ENCODE assay signal across 1 cellular context in genomic region chr3:179147571-179148445, GRCh38.
TF ChIP-seq lines count a peak whose summit lies in the region.

TSS of gene PIK3CA (plus strand) at chr3:179148357. CDS start at chr3:179198826, 50,469 bp downstream.

TF ChIP-seq in HepG2, 621 proteins besides CTCF, POLR2A, EP300 and RAD21 (continued from another document and continues in another):
- TF ChIP-seq ZNF280D (CRISPR knock-in tag; IDR thresholded peaks at IDR 0.05) (no peak), REPIN1 (CRISPR knock-in tag; IDR thresholded peaks at IDR 0.05; ENCODE audit: borderline replicate concordance, low read depth) (peak; percentile 47; the same call in 1 of the 2 replicates), ZNF264 (CRISPR knock-in tag; IDR thresholded peaks at IDR 0.05) (no peak), TFDP2 (CRISPR knock-in tag; IDR thresholded peaks at IDR 0.05) (peak; percentile 13; the same call in 1 of the 2 replicates), MIER3 (CRISPR knock-in tag; IDR thresholded peaks at IDR 0.05; ENCODE audit: borderline replicate concordance) (no peak), XBP1 (CRISPR knock-in tag; IDR thresholded peaks at IDR 0.05) (no peak), BRD4 (CRISPR knock-in tag; IDR thresholded peaks at IDR 0.05) (no peak), GLMP (CRISPR knock-in tag; IDR thresholded peaks at IDR 0.05; ENCODE audit: borderline replicate concordance) (no peak), GATAD2A (CRISPR knock-in tag; IDR thresholded peaks at IDR 0.05) (peak; percentile 35; the same call in 1 of the 2 replicates), SNAPC2 (CRISPR knock-in tag; IDR thresholded peaks at IDR 0.05) (peak; percentile 15; the same call in 1 of the 2 replicates), FOXP1 (IDR thresholded peaks at IDR 0.05) (peak; percentile 18; the same call in 1 of the 2 replicates), FOXP1 (CRISPR knock-in tag; IDR thresholded peaks at IDR 0.05) (0 out of 2 replicates have a peak, but pooled peaks have one; percentile 20), CSRNP1 (CRISPR knock-in tag; IDR thresholded peaks at IDR 0.05) (no peak), TMF1 (CRISPR knock-in tag; IDR thresholded peaks at IDR 0.05; ENCODE audit: low read depth) (no peak), ZNF616 (CRISPR knock-in tag; IDR thresholded peaks at IDR 0.05; ENCODE audit: low read depth) (no peak), PHF21A (CRISPR knock-in tag; IDR thresholded peaks at IDR 0.05) (peak; percentile 45; the same call in 1 of the 2 replicates), HDAC1 (CRISPR knock-in tag; IDR thresholded peaks at IDR 0.05) (peak; percentile 57; the same call in 1 of the 2 replicates), SRSF4 (IDR thresholded peaks at IDR 0.05; ENCODE audit: low read depth, low read length, poor library complexity, severe bottlenecking) (no peak), NFKB2 (CRISPR knock-in tag; IDR thresholded peaks at IDR 0.05; ENCODE audit: borderline replicate concordance) (no peak), XRCC5 (optimal IDR thresholded peaks at IDR 0.05; ENCODE audit: low read length) (peak; percentile 8), ZNF260 (CRISPR knock-in tag; IDR thresholded peaks at IDR 0.05; ENCODE audit: borderline replicate concordance, low read depth) (no peak), AGO1 (IDR thresholded peaks at IDR 0.05; ENCODE audit: low read depth, low read length, poor library complexity, severe bottlenecking) (no peak), ZNF18 (CRISPR knock-in tag; IDR thresholded peaks at IDR 0.05; ENCODE audit: insufficient replicate concordance) (peak; percentile 16), CERS6 (CRISPR knock-in tag; IDR thresholded peaks at IDR 0.05) (no peak), IRF2 (CRISPR knock-in tag; IDR thresholded peaks at IDR 0.05) (0 out of 2 replicates have a peak, but pooled peaks have one; percentile 24), ZNF816 (CRISPR knock-in tag; IDR thresholded peaks at IDR 0.05; ENCODE audit: borderline replicate concordance) (peak; percentile 70; the same call in 1 of the 2 replicates), ZNF570 (CRISPR knock-in tag; IDR thresholded peaks at IDR 0.05; ENCODE audit: borderline replicate concordance) (no peak), ZNF460 (CRISPR knock-in tag; IDR thresholded peaks at IDR 0.05; ENCODE audit: borderline replicate concordance) (no peak), ZNF777 (CRISPR knock-in tag; IDR thresholded peaks at IDR 0.05) (peak; percentile 45; the same call in 1 of the 2 replicates), SP5 (CRISPR knock-in tag; IDR thresholded peaks at IDR 0.05; ENCODE audit: borderline replicate concordance, low read depth) (peak; percentile 46; the same call in 1 of the 2 replicates), ZFP82 (CRISPR knock-in tag; IDR thresholded peaks at IDR 0.05; ENCODE audit: borderline replicate concordance) (peak; percentile 44; the same call in 1 of the 2 replicates), REL (CRISPR knock-in tag; conservative IDR thresholded peaks at IDR 0.05) (no peak)
- TF ChIP-seq, protein P1, sequence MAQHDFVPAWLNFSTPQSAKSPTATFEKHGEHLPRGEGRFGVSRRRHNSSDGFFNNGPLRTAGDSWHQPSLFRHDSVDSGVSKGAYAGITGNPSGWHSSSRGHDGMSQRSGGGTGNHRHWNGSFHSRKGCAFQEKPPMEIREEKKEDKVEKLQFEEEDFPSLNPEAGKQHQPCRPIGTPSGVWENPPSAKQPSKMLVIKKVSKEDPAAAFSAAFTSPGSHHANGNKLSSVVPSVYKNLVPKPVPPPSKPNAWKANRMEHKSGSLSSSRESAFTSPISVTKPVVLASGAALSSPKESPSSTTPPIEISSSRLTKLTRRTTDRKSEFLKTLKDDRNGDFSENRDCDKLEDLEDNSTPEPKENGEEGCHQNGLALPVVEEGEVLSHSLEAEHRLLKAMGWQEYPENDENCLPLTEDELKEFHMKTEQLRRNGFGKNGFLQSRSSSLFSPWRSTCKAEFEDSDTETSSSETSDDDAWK (CRISPR knock-in tag; IDR thresholded peaks at IDR 0.05), result no peak
- TF ChIP-seq, protein P2, sequence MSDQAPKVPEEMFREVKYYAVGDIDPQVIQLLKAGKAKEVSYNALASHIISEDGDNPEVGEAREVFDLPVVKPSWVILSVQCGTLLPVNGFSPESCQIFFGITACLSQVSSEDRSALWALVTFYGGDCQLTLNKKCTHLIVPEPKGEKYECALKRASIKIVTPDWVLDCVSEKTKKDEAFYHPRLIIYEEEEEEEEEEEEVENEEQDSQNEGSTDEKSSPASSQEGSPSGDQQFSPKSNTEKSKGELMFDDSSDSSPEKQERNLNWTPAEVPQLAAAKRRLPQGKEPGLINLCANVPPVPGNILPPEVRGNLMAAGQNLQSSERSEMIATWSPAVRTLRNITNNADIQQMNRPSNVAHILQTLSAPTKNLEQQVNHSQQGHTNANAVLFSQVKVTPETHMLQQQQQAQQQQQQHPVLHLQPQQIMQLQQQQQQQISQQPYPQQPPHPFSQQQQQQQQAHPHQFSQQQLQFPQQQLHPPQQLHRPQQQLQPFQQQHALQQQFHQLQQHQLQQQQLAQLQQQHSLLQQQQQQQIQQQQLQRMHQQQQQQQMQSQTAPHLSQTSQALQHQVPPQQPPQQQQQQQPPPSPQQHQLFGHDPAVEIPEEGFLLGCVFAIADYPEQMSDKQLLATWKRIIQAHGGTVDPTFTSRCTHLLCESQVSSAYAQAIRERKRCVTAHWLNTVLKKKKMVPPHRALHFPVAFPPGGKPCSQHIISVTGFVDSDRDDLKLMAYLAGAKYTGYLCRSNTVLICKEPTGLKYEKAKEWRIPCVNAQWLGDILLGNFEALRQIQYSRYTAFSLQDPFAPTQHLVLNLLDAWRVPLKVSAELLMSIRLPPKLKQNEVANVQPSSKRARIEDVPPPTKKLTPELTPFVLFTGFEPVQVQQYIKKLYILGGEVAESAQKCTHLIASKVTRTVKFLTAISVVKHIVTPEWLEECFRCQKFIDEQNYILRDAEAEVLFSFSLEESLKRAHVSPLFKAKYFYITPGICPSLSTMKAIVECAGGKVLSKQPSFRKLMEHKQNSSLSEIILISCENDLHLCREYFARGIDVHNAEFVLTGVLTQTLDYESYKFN (CRISPR knock-in tag; conservative IDR thresholded peaks at IDR 0.05), result peak; percentile 40; the same call in 1 of the 2 replicates
- TF ChIP-seq, protein P3, sequence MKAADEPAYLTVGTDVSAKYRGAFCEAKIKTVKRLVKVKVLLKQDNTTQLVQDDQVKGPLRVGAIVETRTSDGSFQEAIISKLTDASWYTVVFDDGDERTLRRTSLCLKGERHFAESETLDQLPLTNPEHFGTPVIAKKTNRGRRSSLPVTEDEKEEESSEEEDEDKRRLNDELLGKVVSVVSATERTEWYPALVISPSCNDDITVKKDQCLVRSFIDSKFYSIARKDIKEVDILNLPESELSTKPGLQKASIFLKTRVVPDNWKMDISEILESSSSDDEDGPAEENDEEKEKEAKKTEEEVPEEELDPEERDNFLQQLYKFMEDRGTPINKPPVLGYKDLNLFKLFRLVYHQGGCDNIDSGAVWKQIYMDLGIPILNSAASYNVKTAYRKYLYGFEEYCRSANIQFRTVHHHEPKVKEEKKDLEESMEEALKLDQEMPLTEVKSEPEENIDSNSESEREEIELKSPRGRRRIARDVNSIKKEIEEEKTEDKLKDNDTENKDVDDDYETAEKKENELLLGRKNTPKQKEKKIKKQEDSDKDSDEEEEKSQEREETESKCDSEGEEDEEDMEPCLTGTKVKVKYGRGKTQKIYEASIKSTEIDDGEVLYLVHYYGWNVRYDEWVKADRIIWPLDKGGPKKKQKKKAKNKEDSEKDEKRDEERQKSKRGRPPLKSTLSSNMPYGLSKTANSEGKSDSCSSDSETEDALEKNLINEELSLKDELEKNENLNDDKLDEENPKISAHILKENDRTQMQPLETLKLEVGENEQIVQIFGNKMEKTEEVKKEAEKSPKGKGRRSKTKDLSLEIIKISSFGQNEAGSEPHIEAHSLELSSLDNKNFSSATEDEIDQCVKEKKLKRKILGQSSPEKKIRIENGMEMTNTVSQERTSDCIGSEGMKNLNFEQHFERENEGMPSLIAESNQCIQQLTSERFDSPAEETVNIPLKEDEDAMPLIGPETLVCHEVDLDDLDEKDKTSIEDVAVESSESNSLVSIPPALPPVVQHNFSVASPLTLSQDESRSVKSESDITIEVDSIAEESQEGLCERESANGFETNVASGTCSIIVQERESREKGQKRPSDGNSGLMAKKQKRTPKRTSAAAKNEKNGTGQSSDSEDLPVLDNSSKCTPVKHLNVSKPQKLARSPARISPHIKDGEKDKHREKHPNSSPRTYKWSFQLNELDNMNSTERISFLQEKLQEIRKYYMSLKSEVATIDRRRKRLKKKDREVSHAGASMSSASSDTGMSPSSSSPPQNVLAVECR (CRISPR knock-in tag; IDR thresholded peaks at IDR 0.05; ENCODE audit: borderline replicate concordance), result peak; percentile 53; the same call in 1 of the 2 replicates
- TF ChIP-seq, protein P4, sequence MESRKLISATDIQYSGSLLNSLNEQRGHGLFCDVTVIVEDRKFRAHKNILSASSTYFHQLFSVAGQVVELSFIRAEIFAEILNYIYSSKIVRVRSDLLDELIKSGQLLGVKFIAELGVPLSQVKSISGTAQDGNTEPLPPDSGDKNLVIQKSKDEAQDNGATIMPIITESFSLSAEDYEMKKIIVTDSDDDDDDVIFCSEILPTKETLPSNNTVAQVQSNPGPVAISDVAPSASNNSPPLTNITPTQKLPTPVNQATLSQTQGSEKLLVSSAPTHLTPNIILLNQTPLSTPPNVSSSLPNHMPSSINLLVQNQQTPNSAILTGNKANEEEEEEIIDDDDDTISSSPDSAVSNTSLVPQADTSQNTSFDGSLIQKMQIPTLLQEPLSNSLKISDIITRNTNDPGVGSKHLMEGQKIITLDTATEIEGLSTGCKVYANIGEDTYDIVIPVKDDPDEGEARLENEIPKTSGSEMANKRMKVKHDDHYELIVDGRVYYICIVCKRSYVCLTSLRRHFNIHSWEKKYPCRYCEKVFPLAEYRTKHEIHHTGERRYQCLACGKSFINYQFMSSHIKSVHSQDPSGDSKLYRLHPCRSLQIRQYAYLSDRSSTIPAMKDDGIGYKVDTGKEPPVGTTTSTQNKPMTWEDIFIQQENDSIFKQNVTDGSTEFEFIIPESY (CRISPR knock-in tag; IDR thresholded peaks at IDR 0.05), result no peak
